Comparison of ENCODE assay signal across 14 cellular contexts in genomic region chr6:11500008-11500407, GRCh38. TPM values are rescaled to one million over a fixed set of nuclear protein-coding genes. Genes with fewer than 3 reads are reported as not detected.
DNase-seq lines count a peak whose midpoint lies in the region; ATAC-seq, FAIRE-seq and TF ChIP-seq lines count a peak whose summit lies in the region.
"Had no signal": no experiment of that assay in that cellular context is flagged by ENCODE, and none has a peak within 500 bp of the region (broad histone marks: within the 10 kb centered on the region; RNA-seq: fewer than 3 reads in every experiment).

No MANE protein-coding gene starts in this region.

- FAIRE-seq in astrocyte (lab: Jason Lieb, UNC) (peak; percentile 41), GM19239 (lab: Jason Lieb, UNC) (no peak)

- no peak overlapping the region for H2AFZ ChIP-seq in astrocyte (ENCODE audit: low read depth, low read length)

- peak overlapping the region; percentile 13 for H3K4me2 ChIP-seq in astrocyte (ENCODE audit: low read length)

- peaks cover 10% of the 10 kb centered on the region for H3K4me1 ChIP-seq in astrocyte (ENCODE audit: insufficient read depth, low read length)

- no peak overlapping the region for H3K4me3 ChIP-seq in astrocyte (ENCODE audit: insufficient read depth, low read depth, low read length)
- H3K4me3 ChIP-seq: tibial nerve had no signal

- no peak for TF ChIP-seq CTCF in astrocyte (IDR thresholded peaks at IDR 0.05; ENCODE audit: insufficient read depth, low read depth, low read length)
- no peak for TF ChIP-seq CTCF in osteocyte (IDR thresholded peaks at IDR 0.05)

- peak overlapping the region; percentile 5 for H3K27ac Mint-ChIP-seq in astrocyte (ENCODE audit: unreplicated experiment)
- no peak overlapping the region for H3K27ac Mint-ChIP-seq in osteocyte (ENCODE audit: unreplicated experiment)

- ATAC-seq in HG02885 (IDR thresholded peaks at IDR 0.05; ENCODE audit: poor library complexity, unreplicated experiment): no peak
- ATAC-seq: activated CD4-positive, CD25-positive, alpha-beta regulatory T cell treated with anti-CD3 and anti-CD28 coated beads, Interleukin-2, amount 50 U/mL, for 24 hours had no signal

- no peak overlapping the region for H3K4me3 Mint-ChIP-seq in astrocyte (ENCODE audit: unreplicated experiment)
- no peak overlapping the region for H3K4me3 Mint-ChIP-seq in osteocyte (ENCODE audit: unreplicated experiment)

- peak overlapping the region; percentile 32 for H3K27ac ChIP-seq in astrocyte (ENCODE audit: low read depth, low read length)
- H3K27ac ChIP-seq: tibial nerve had no signal

- H3K27me3 Mint-ChIP-seq in astrocyte (ENCODE audit: low read depth, unreplicated experiment) (no peaks in the 10 kb centered on the region), osteocyte (ENCODE audit: unreplicated experiment) (no peaks in the 10 kb centered on the region)

- peak; percentile 26 for DNase-seq in AG08395 (ENCODE audit: low spot score)
- peak; percentile 91 for DNase-seq in HT1080 (ENCODE audit: low read depth)
- DNase-seq in astrocyte (ENCODE audit: low read depth): peak; percentile 86
- peak; percentile 70 for DNase-seq in glomerular visceral epithelial cell (ENCODE audit: extremely low spot score)
- DNase-seq in GM19239 (ENCODE audit: insufficient read length, low spot score): no peak
- no peak for DNase-seq in osteocyte (ENCODE audit: extremely low spot score, unreplicated experiment)
- no peak for DNase-seq in HuH-7.5 (ENCODE audit: low spot score)
- DNase-seq: amygdala; glutamatergic neuron; NCI-H1417; stimulated activated CD4-positive, alpha-beta T cell treated with anti-CD3 and anti-CD28 coated beads, Interleukin-2, amount 100 ng/mL, for 48 hours had no signal

- H3K9me3 Mint-ChIP-seq in astrocyte (ENCODE audit: unreplicated experiment): no peaks in the 10 kb centered on the region
- H3K9me3 Mint-ChIP-seq in osteocyte (ENCODE audit: unreplicated experiment): peaks cover 6% of the 10 kb centered on the region

- H3K79me2 ChIP-seq in astrocyte (ENCODE audit: insufficient read depth, low read length): no peaks in the 10 kb centered on the region

- H3K4me1 Mint-ChIP-seq in astrocyte (ENCODE audit: low read depth, unreplicated experiment) (peaks cover 16% of the 10 kb centered on the region), osteocyte (ENCODE audit: unreplicated experiment) (peaks cover 10% of the 10 kb centered on the region)

- no peaks in the 10 kb centered on the region for H3K36me3 Mint-ChIP-seq in astrocyte (ENCODE audit: low read depth, unreplicated experiment)
- H3K36me3 Mint-ChIP-seq in osteocyte (ENCODE audit: unreplicated experiment): peaks cover 2% of the 10 kb centered on the region

- no peaks in the 10 kb centered on the region for H4K20me1 ChIP-seq in astrocyte (ENCODE audit: insufficient read depth, low read length)

- H3K36me3 ChIP-seq in astrocyte (ENCODE audit: insufficient read depth, low read length): no peaks in the 10 kb centered on the region
- H3K36me3 ChIP-seq: tibial nerve had no signal

- no peak overlapping the region for H3K9ac ChIP-seq in astrocyte (ENCODE audit: low read length)

- H3K27me3 ChIP-seq in astrocyte (ENCODE audit: insufficient read depth, low read length): no peaks in the 10 kb centered on the region
- H3K27me3 ChIP-seq: tibial nerve had no signal

- H3K9me3 ChIP-seq in astrocyte (ENCODE audit: insufficient read depth, low read depth, low read length): no peaks in the 10 kb centered on the region
- H3K9me3 ChIP-seq: tibial nerve had no signal

RNA-seq across cellular contexts. Expression of gene TMEM170B, which starts 37.5 kb away (rescaled TPM):
- 1.1 and 1.2 TPM in 2 replicates for total RNA-seq in HT1080 (2014; rRNA removed; shearing (Covaris generic))
- 1.1 and 1.5 TPM in 2 replicates for polyA plus RNA-seq in HT1080 (2015; cell fraction: cytosol; rRNA removed)
- polyA plus RNA-seq in HT1080 (2015; cell fraction: nucleus; rRNA removed): 0.84 and 1.2 TPM in 2 replicates
- total RNA-seq in astrocyte (1.5 and 2.5 TPM in 2 replicates), osteocyte (3.5 and 3.7 TPM in 2 replicates)

Comparison
In these comparisons a context has a peak if more than half of its experiments do, and no peak if none do; other contexts are left out.
1. DNase-seq: peak in AG08395 (single experiment), HT1080 (single experiment), astrocyte (single experiment) and glomerular visceral epithelial cell (single experiment); none in GM19239 (single experiment), osteocyte (single experiment) and HuH-7.5 (single experiment).